ENCODE assay signal across 1 cellular context in genomic region chr20:36575066-36575743, GRCh38.
TF ChIP-seq lines count a peak whose summit lies in the region.

No MANE protein-coding gene starts in this region.

TF ChIP-seq in HEK293, 187 proteins besides CTCF, POLR2A, EP300 and RAD21 (continued from another document):
- TF ChIP-seq ZNF362 (tag by site-specific recombination; IDR thresholded peaks at IDR 0.05) (no peak), TCF7L2 (IDR thresholded peaks at IDR 0.05; ENCODE audit: borderline replicate concordance, low read depth, low read length) (no peak), ZNF488 (tag by site-specific recombination; IDR thresholded peaks at IDR 0.05) (no peak), ZBTB49 (tag by site-specific recombination; IDR thresholded peaks at IDR 0.05; ENCODE audit: low read depth) (no peak), ZNF184 (tag by site-specific recombination; IDR thresholded peaks at IDR 0.05) (no peak), MZF1 (tag by site-specific recombination; IDR thresholded peaks at IDR 0.05; ENCODE audit: borderline replicate concordance) (no peak), ZNF132 (tag by site-specific recombination; IDR thresholded peaks at IDR 0.05; ENCODE audit: borderline replicate concordance) (no peak), ZNF433 (tag by site-specific recombination; IDR thresholded peaks at IDR 0.05; ENCODE audit: low read depth) (no peak), ZNF624 (tag by site-specific recombination; IDR thresholded peaks at IDR 0.05) (no peak), SP2 (tag by site-specific recombination; IDR thresholded peaks at IDR 0.05) (no peak), ZNF548 (tag by site-specific recombination; IDR thresholded peaks at IDR 0.05) (no peak), KLF8 (tag by site-specific recombination; IDR thresholded peaks at IDR 0.05) (no peak), ZSCAN5A (tag by site-specific recombination; IDR thresholded peaks at IDR 0.05) (no peak), KLF9 (tag by site-specific recombination; IDR thresholded peaks at IDR 0.05; ENCODE audit: low read depth) (peak; percentile 3; the same call in 1 of the 2 replicates), KLF7 (tag by site-specific recombination; IDR thresholded peaks at IDR 0.05; ENCODE audit: borderline replicate concordance) (0 out of 2 replicates have a peak, but pooled peaks have one; percentile 21), ZFP69B (tag by site-specific recombination; IDR thresholded peaks at IDR 0.05) (no peak), ZBTB8A (tag by site-specific recombination; IDR thresholded peaks at IDR 0.05) (peak; percentile 61), KLF10 (tag by site-specific recombination; IDR thresholded peaks at IDR 0.05) (no peak; the same call in 1 of the 2 replicates), GLI4 (tag by site-specific recombination; IDR thresholded peaks at IDR 0.05) (no peak), ZIC2 (tag by site-specific recombination; IDR thresholded peaks at IDR 0.05) (peak; percentile 40), ZNF202 (tag by site-specific recombination; IDR thresholded peaks at IDR 0.05; ENCODE audit: borderline replicate concordance) (no peak), ZBTB17 (tag by site-specific recombination; IDR thresholded peaks at IDR 0.05) (peak; percentile 97), ZNF768 (tag by site-specific recombination; IDR thresholded peaks at IDR 0.05) (no peak), ZNF747 (tag by site-specific recombination; IDR thresholded peaks at IDR 0.05) (no peak), EGR2 (tag by site-specific recombination; IDR thresholded peaks at IDR 0.05; ENCODE audit: low read depth) (peak; percentile 79), ZNF292 (tag by site-specific recombination; IDR thresholded peaks at IDR 0.05; ENCODE audit: borderline replicate concordance, low read depth) (no peak), ZNF223 (tag by site-specific recombination; IDR thresholded peaks at IDR 0.05) (no peak)
